ENCODE assay signal across 9 cellular contexts in the genomic region with DNA sequence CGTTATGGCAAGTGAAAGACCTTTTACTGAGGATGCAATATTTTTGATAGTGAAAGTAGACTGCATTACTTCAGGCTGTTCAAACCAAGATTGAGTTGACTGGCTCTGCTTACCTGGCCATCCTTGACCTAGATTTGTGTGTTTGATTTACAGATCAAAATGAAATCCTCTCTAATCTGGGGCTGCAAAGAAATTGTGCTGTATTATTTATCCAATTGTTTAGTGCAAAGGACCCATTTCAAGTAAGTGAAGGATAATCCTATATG. TPM values are rescaled to one million over a fixed set of nuclear protein-coding genes. Genes with fewer than 3 reads are reported as not detected.
DNase-seq lines count a peak whose midpoint lies in the region; ATAC-seq and TF ChIP-seq lines count a peak whose summit lies in the region.
"Had no signal": no experiment of that assay in that cellular context is flagged by ENCODE, and none has a peak within 500 bp of the region (broad histone marks: within the 10 kb centered on the region; RNA-seq: fewer than 3 reads in every experiment).

No MANE protein-coding gene starts in this region.

- intact Hi-C loops in esophagus squamous epithelium (cut with DNase I): no loop called here

- WGBS in esophagus squamous epithelium, 2 donors: 5 to 26% methylated on average over 1 of the region's 1 CpG

- POLR2A ChIA-PET in BJ (lab: Charles Lee): interaction anchor here (1.4 kb wide), 1 partner anchor 429 kb away, joined by 3 read pairs; no protein-coding TSS in a partner anchor

- H3K4me3 ChIP-seq in BJ (ENCODE audit: low read depth, low read length) (peak overlapping the region; percentile 15; the same call in 1 of the 2 replicates), esophagus squamous epithelium (no peak overlapping the region), rectal smooth muscle tissue (ENCODE audit: low read length) (peak overlapping the region; percentile 4)

- ATAC-seq in GM21737 (IDR thresholded peaks at IDR 0.05; ENCODE audit: unreplicated experiment) (no peak), HG02610 (IDR thresholded peaks at IDR 0.05; ENCODE audit: unreplicated experiment) (no peak)

- CTCF ChIA-PET in BJ (lab: Yijun Ruan, JAX): interaction anchor here (1.5 to 2.8 kb wide), 3 partner anchors 31 to 313 kb away, joined by 3 to 11 read pairs (median 6); no protein-coding TSS in a partner anchor

- H3K36me3 ChIP-seq in BJ (ENCODE audit: control insufficient read depth, insufficient read depth, low read length) (no peaks in the 10 kb centered on the region), esophagus squamous epithelium (no peaks in the 10 kb centered on the region), rectal smooth muscle tissue (ENCODE audit: control insufficient read depth, insufficient read depth, low read length) (no peaks in the 10 kb centered on the region)

- no peak for TF ChIP-seq POLR2A in esophagus squamous epithelium (IDR thresholded peaks at IDR 0.05)

- TF ChIP-seq CTCF in BJ (IDR thresholded peaks at IDR 0.05; ENCODE audit: insufficient read depth, low read depth, low read length) (no peak), esophagus squamous epithelium (IDR thresholded peaks at IDR 0.05) (no peak)

- no peak overlapping the region for H3K9ac ChIP-seq in rectal smooth muscle tissue (ENCODE audit: low read length)

- DNase-seq in BJ (ENCODE audit: low read depth) (no peak), SK-N-DZ (ENCODE audit: low spot score) (peak; percentile 36), esophagus squamous epithelium (lab: John Stamatoyannopoulos, UW) (no peak), SIG-M5 treated with dmso at 0.1 percent for 504 hours (lab: John Stamatoyannopoulos, UW; ENCODE audit: unreplicated experiment) (no peak), NCI-H146 treated with DMSO at 0.1 percent for 48 hours (lab: John Stamatoyannopoulos, UW; ENCODE audit: unreplicated experiment) (no peak)
- DNase-seq: activated CD8-positive, alpha-beta memory T cell treated with anti-CD3 and anti-CD28 coated beads, Interleukin-2, amount 50 U/mL, for 4 hours had no signal

- peaks cover 0 to 10% (median 3%) of the 10 kb centered on the region in 3 donors for H3K4me1 ChIP-seq in esophagus squamous epithelium
- peaks cover 22% of the 10 kb centered on the region for H3K4me1 ChIP-seq in rectal smooth muscle tissue (ENCODE audit: control insufficient read depth, insufficient read depth, low read length)

- H3K27me3 ChIP-seq in BJ (ENCODE audit: control insufficient read depth, insufficient read depth, low read length) (no peaks in the 10 kb centered on the region), esophagus squamous epithelium (no peaks in the 10 kb centered on the region), rectal smooth muscle tissue (ENCODE audit: control insufficient read depth, insufficient read depth, low read length) (no peaks in the 10 kb centered on the region)

- H3K9me3 ChIP-seq in esophagus squamous epithelium: no peaks in the 10 kb centered on the region

- H3K27ac ChIP-seq in esophagus squamous epithelium (peak overlapping the region in 3 of 4 donors; percentile 4 to 64 (median 54)), rectal smooth muscle tissue (ENCODE audit: low read depth, low read length) (peak overlapping the region; percentile 72)

RNA-seq across cellular contexts. Expression of gene WDR75, which starts 33.4 kb away (rescaled TPM):
- 30.7 and 50.9 TPM in 2 replicates for polyA plus RNA-seq in BJ (2011; rRNA removed)
- 14.2 and 40.2 TPM in 2 replicates for polyA minus RNA-seq in BJ (2011; rRNA and poly(A)+ RNA removed)
- polyA plus RNA-seq in SK-N-DZ (2014; cell fraction: cytosol; rRNA removed): 60.3 and 63.6 TPM in 2 replicates
- 96.0 and 114 TPM in 2 replicates for polyA plus RNA-seq in SK-N-DZ (2014; cell fraction: nucleus; rRNA removed)
- 10 to 100 TPM; 15.8 to 44.4 (median 30.6) TPM for total RNA-seq in esophagus squamous epithelium

Comparison
In these comparisons a context has a peak if more than half of its experiments do, and no peak if none do; other contexts are left out.
1. H3K4me3 ChIP-seq: peak in BJ (single experiment) and rectal smooth muscle tissue (single experiment); none in esophagus squamous epithelium (0 of 4).